ENCODE assay signal across 28 cellular contexts in the genomic region with DNA sequence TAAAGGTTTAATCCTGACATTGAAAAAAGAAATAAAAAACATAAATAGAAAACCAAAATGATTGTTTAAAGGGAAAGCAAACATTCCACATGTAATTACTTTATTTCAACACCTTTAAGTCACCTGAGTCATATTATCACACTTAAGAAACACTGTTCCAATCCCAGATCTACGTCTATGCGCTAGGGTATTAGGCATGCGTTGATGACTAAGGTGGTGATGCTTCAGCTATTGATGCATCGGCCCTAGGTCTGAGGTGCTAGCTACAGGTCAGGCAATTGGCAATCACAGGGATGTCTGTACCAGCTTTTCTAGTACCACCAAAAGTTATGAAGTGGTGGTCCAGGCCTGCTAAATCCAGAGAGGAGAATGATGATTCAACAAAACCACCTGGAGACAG.
"Had no signal": no experiment of that assay in that cellular context is flagged by ENCODE, and none has a peak within 500 bp of the region (broad histone marks: within the 10 kb centered on the region; RNA-seq: fewer than 3 reads in every experiment).

No MANE protein-coding gene starts in this region.

- H3K27me3 ChIP-seq: neural progenitor cell, ovary, right lobe of liver, sigmoid colon, spleen, suprapubic skin, testis, tibial artery, transverse colon, upper lobe of right lung, uterus had no signal

- ATAC-seq: natural killer cell; psoas muscle; right cardiac atrium; right lobe of liver; stimulated activated memory B cell treated with anti-CD40 and anti-IgM and Interleukin-4, amounts not matched to agents 10 μg/mL and 1 μg/mL and 100 μg/mL, for 72 hours; stimulated activated naive CD8-positive, alpha-beta T cell treated with anti-CD3 and anti-CD28 coated beads, Interleukin-15, amount 100 ng/mL, for 72 hours; stimulated activated naive CD8-positive, alpha-beta T cell treated with anti-CD3 and anti-CD28 coated beads, Interleukin-15, Interleukin-2, amounts not matched to agents 100 U/mL and 50 U/mL, for 24 hours; upper lobe of right lung had no signal

- H3K79me2 ChIP-seq: parathyroid adenoma had no signal

- H3K9me3 ChIP-seq: ovary, psoas muscle, right lobe of liver, sigmoid colon, spleen, suprapubic skin, testis, tibial artery, transverse colon, upper lobe of right lung, uterus had no signal

- H3K4me1 ChIP-seq: parathyroid adenoma, psoas muscle, right lobe of liver, sigmoid colon, spleen, suprapubic skin, upper lobe of right lung, uterus had no signal

- H2AFZ ChIP-seq: neural progenitor cell, parathyroid adenoma had no signal

- H3K36me3 ChIP-seq: neural progenitor cell, ovary, right lobe of liver, sigmoid colon, spleen, suprapubic skin, tibial artery, upper lobe of right lung, uterus had no signal

- H3K9ac ChIP-seq: neural progenitor cell, parathyroid adenoma had no signal

- H3K27ac ChIP-seq: neural progenitor cell, ovary, parathyroid adenoma, psoas muscle, right lobe of liver, sigmoid colon, spleen, suprapubic skin, testis, tibial artery, transverse colon, upper lobe of right lung, uterus had no signal

- H3K4me2 ChIP-seq: neural progenitor cell, smooth muscle cell had no signal

- H3K4me3 ChIP-seq: neural progenitor cell, ovary, psoas muscle, right lobe of liver, sigmoid colon, smooth muscle cell, spleen, suprapubic skin, testis, tibial artery, transverse colon, upper lobe of right lung, uterus had no signal

- DNase-seq: natural killer cell; occipital lobe; ovary; posterior cingulate gyrus; psoas muscle; right cardiac atrium; right lobe of liver; sigmoid colon; spleen; stimulated activated CD4-positive, alpha-beta T cell treated with anti-CD3 and anti-CD28 coated beads, Interleukin-12 subunit alpha, Interleukin-12 subunit beta, amount 100 ng/mL, for 4 hours; stimulated activated CD4-positive, alpha-beta T cell treated with anti-CD3 and anti-CD28 coated beads, Interleukin-1b, Interleukin-23, amount 100 ng/mL, for 48 hours; stimulated activated CD4-positive, alpha-beta T cell treated with anti-CD3 and anti-CD28 coated beads, Interleukin-4, amount 100 ng/mL, for 1 hour; stimulated activated CD4-positive, alpha-beta T cell treated with anti-CD3 and anti-CD28 coated beads, Interleukin-4, amount 100 ng/mL, for 4 hours; stimulated activated CD8-positive, alpha-beta memory T cell treated with anti-CD3 and anti-CD28 coated beads, Interleukin-4, amount 100 ng/mL, for 48 hours; stimulated activated naive CD4-positive, alpha-beta T cell; stimulated activated naive CD8-positive, alpha-beta T cell treated with anti-CD3 and anti-CD28 coated beads, Interleukin-15, amount 100 ng/mL, for 72 hours; stimulated activated naive CD8-positive, alpha-beta T cell treated with anti-CD3 and anti-CD28 coated beads, Interleukin-15, Interleukin-2, amounts not matched to agents 100 U/mL and 50 U/mL, for 24 hours; substantia nigra; testis; tibial artery; transverse colon; upper lobe of right lung; uterus had no signal
